9 cellular contexts compared by ENCODE assay signal in genomic region chr12:101243616-101244015, GRCh38. TPM values are rescaled to one million over a fixed set of nuclear protein-coding genes. Genes with fewer than 3 reads are reported as not detected.
"Had no signal": no experiment of that assay in that cellular context is flagged by ENCODE, and none has a peak within 500 bp of the region (broad histone marks: within the 10 kb centered on the region; RNA-seq: fewer than 3 reads in every experiment).

No MANE protein-coding gene starts in this region.

- H3K9me3 Mint-ChIP-seq: H9 had no signal

- H3K4me1 Mint-ChIP-seq: H9 had no signal

- H3K9ac ChIP-seq: GM23248 had no signal

- FAIRE-seq: H54, HTR-8/SVneo, K562 had no signal

- H3K4me3 ChIP-seq: GM23248, K562 had no signal

- H2AFZ ChIP-seq: GM23248 had no signal

- H3K27ac ChIP-seq: GM23248 had no signal

- DNase-seq: GOT3, H9, IMR-90, KG1 had no signal

- H3K4me3 Mint-ChIP-seq: H9 had no signal

- ATAC-seq: K562 had no signal

- H3K27ac Mint-ChIP-seq: H9 had no signal

RNA-seq across cellular contexts. Expression of gene SLC5A8, which starts 33.6 kb away (rescaled TPM):
- total RNA-seq: GM23248, HT-29, IMR-90, K562 had no signal
- polyA plus RNA-seq: GM23248, IMR-90, K562 had no signal
